In genomic region chr9:33005335-33005734, GRCh38 we compare ENCODE assay signal across 4 cellular contexts.
TF ChIP-seq lines count a peak whose summit lies in the region.
"Not testable (repeated sequence)": the region's sequence is repeated elsewhere in the genome, so short reads cannot be mapped to it uniquely, and the experiment has no call there.

No MANE protein-coding gene starts in this region.

TF ChIP-seq in HEK293, 187 proteins besides CTCF, POLR2A, EP300 and RAD21:
- TF ChIP-seq ZNF121 (tag by site-specific recombination; IDR thresholded peaks at IDR 0.05), result peak; percentile 68; the same call in 1 of the 2 replicates

TF ChIP-seq in WTC11, 78 proteins besides CTCF, POLR2A, EP300 and RAD21:
- peak; percentile 67; the same call in 1 of the 2 replicates for TF ChIP-seq ZNF121 (CRISPR knock-in tag; IDR thresholded peaks at IDR 0.05)

TF ChIP-seq in K562, 482 proteins besides CTCF, POLR2A, EP300 and RAD21:
- TF ChIP-seq ZNF121 (CRISPR knock-in tag; conservative IDR thresholded peaks at IDR 0.05), result peak; percentile 47; the same call in 1 of the 2 replicates
- TF ChIP-seq ATF3 (IDR thresholded peaks at IDR 0.05), result peak; percentile 24; the same call in 1 of the 2 replicates
- TF ChIP-seq ATF3 (CRISPR knock-in tag; conservative IDR thresholded peaks at IDR 0.05), result not testable (repeated sequence)

TF ChIP-seq in HepG2, 621 proteins besides CTCF, POLR2A, EP300 and RAD21:
- TF ChIP-seq, protein P1, sequence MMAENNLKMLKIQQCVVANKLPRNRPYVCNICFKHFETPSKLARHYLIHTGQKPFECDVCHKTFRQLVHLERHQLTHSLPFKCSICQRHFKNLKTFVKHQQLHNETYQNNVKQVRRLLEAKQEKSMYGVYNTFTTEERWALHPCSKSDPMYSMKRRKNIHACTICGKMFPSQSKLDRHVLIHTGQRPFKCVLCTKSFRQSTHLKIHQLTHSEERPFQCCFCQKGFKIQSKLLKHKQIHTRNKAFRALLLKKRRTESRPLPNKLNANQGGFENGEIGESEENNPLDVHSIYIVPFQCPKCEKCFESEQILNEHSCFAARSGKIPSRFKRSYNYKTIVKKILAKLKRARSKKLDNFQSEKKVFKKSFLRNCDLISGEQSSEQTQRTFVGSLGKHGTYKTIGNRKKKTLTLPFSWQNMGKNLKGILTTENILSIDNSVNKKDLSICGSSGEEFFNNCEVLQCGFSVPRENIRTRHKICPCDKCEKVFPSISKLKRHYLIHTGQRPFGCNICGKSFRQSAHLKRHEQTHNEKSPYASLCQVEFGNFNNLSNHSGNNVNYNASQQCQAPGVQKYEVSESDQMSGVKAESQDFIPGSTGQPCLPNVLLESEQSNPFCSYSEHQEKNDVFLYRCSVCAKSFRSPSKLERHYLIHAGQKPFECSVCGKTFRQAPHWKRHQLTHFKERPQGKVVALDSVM (CRISPR knock-in tag; IDR thresholded peaks at IDR 0.05), result peak; percentile 53
- TF ChIP-seq ZNF121 (CRISPR knock-in tag; IDR thresholded peaks at IDR 0.05), result peak; percentile 83
